ENCODE assay signal across 21 cellular contexts in genomic region chr6:151835396-151835795, GRCh38. TPM values are rescaled to one million over a fixed set of nuclear protein-coding genes. Genes with fewer than 3 reads are reported as not detected.
DNase-seq lines count a peak whose midpoint lies in the region; ATAC-seq and TF ChIP-seq lines count a peak whose summit lies in the region.
"Had no signal": no experiment of that assay in that cellular context is flagged by ENCODE, and none has a peak within 500 bp of the region (broad histone marks: within the 10 kb centered on the region; RNA-seq: fewer than 3 reads in every experiment).

No MANE protein-coding gene starts in this region.

- H3K4me1 Mint-ChIP-seq in activated CD4-positive, alpha-beta T cell treated with anti-CD3 and anti-CD28 coated beads for 36 hours = peaks cover 8% of the 10 kb centered on the region
- H3K4me1 Mint-ChIP-seq in WTC11 = peaks cover 7% of the 10 kb centered on the region
- no peaks in the 10 kb centered on the region for H3K4me1 Mint-ChIP-seq in effector memory CD8-positive, alpha-beta T cell (ENCODE audit: low read depth in 2 of 2)
- H3K4me1 Mint-ChIP-seq: B cell had no signal

- ATAC-seq in activated CD4-positive, alpha-beta T cell treated with anti-CD3 and anti-CD28 coated beads for 36 hours = peak; percentile 26
- peak; percentile 46 for ATAC-seq in WTC11
- no peak for ATAC-seq in effector memory CD8-positive, alpha-beta T cell (replicated peaks)
- ATAC-seq: A549; CD8-positive, alpha-beta T cell had no signal

- CTCF ChIA-PET in activated CD4-positive, alpha-beta T cell treated with anti-CD3 and anti-CD28 coated beads for 36 hours (lab: Charles Lee) = interaction anchor here (1.1 kb wide), 1 partner anchor 22 kb away, joined by 3 read pairs; no protein-coding TSS in a partner anchor
- CTCF ChIA-PET in HEK293T (lab: Yijun Ruan, JAX) (no interaction called here), WTC11 (lab: Charles Lee) (interaction anchor here (1.2 kb wide), 1 partner anchor 289 kb away, joined by 3 read pairs; no protein-coding TSS in a partner anchor)

- no peak for TF ChIP-seq CTCF in WTC11 (IDR thresholded peaks at IDR 0.05)

- H3K36me3 Mint-ChIP-seq in activated CD4-positive, alpha-beta T cell treated with anti-CD3 and anti-CD28 coated beads for 36 hours (ENCODE audit: low read depth) = no peaks in the 10 kb centered on the region
- no peaks in the 10 kb centered on the region for H3K36me3 Mint-ChIP-seq in WTC11
- no peaks in the 10 kb centered on the region for H3K36me3 Mint-ChIP-seq in effector memory CD8-positive, alpha-beta T cell (ENCODE audit: insufficient read depth)
- H3K36me3 Mint-ChIP-seq: CD8-positive, alpha-beta T cell had no signal

- H3K27me3 Mint-ChIP-seq in activated CD4-positive, alpha-beta T cell treated with anti-CD3 and anti-CD28 coated beads for 36 hours = peaks cover 4% of the 10 kb centered on the region
- H3K27me3 Mint-ChIP-seq in WTC11 (ENCODE audit: low read depth) = no peaks in the 10 kb centered on the region
- H3K27me3 Mint-ChIP-seq in effector memory CD8-positive, alpha-beta T cell = peaks cover 27 to 37% of the 10 kb centered on the region in 2 donors
- H3K27me3 Mint-ChIP-seq: B cell; CD4-positive, alpha-beta T cell had no signal

- intact Hi-C loops in activated CD4-positive, alpha-beta T cell treated with anti-CD3 and anti-CD28 coated beads for 36 hours (cut with DNase I, micrococcal nuclease) = no loop called here

- H3K4me3 Mint-ChIP-seq in activated CD4-positive, alpha-beta T cell treated with anti-CD3 and anti-CD28 coated beads for 36 hours = no peak overlapping the region
- H3K4me3 Mint-ChIP-seq in WTC11 = no peak overlapping the region
- H3K4me3 Mint-ChIP-seq in effector memory CD8-positive, alpha-beta T cell = no peak overlapping the region
- H3K4me3 Mint-ChIP-seq: B cell; CD4-positive, alpha-beta T cell; CD8-positive, alpha-beta T cell had no signal

- no peak for DNase-seq in activated CD4-positive, alpha-beta T cell treated with anti-CD3 and anti-CD28 coated beads for 36 hours
- DNase-seq in activated CD4-positive, alpha-beta T cell treated with anti-CD3 and anti-CD28 coated beads, Interleukin-2, amount 50 U/mL, for 48 hours = no peak
- DNase-seq in HEK293T (ENCODE audit: extremely low spot score) (peak; percentile 17), WTC11 (ENCODE audit: low spot score) (no peak), putamen (ENCODE audit: low spot score) (peak; percentile 70), D341Med (ENCODE audit: low spot score) (no peak)
- DNase-seq in stimulated activated CD4-positive, alpha-beta T cell treated with anti-CD3 and anti-CD28 coated beads, Interleukin-12 subunit alpha, Interleukin-12 subunit beta, amount 100 ng/mL, for 4 hours = no peak
- no peak for DNase-seq in effector memory CD8-positive, alpha-beta T cell
- DNase-seq: AML-193; Caco-2; Calu3; CD4-positive, alpha-beta T cell; CD8-positive, alpha-beta T cell; DMS 273 treated with DMSO at 0.1 percent for 48 hours; DMS153; DMS53; DMS79 treated with DMSO at 0.1 percent for 48 hours; GF-D8 had no signal

- H3K9me3 Mint-ChIP-seq in activated CD4-positive, alpha-beta T cell treated with anti-CD3 and anti-CD28 coated beads for 36 hours (ENCODE audit: low read depth) = no peaks in the 10 kb centered on the region
- no peaks in the 10 kb centered on the region for H3K9me3 Mint-ChIP-seq in WTC11
- no peaks in the 10 kb centered on the region for H3K9me3 Mint-ChIP-seq in effector memory CD8-positive, alpha-beta T cell
- H3K9me3 Mint-ChIP-seq: CD4-positive, alpha-beta T cell; CD8-positive, alpha-beta T cell had no signal

- POLR2A ChIA-PET in activated CD4-positive, alpha-beta T cell treated with anti-CD3 and anti-CD28 coated beads for 36 hours (lab: Charles Lee) = no interaction called here
- POLR2A ChIA-PET in HEK293T (lab: Yijun Ruan, JAX) (no interaction called here), WTC11 (lab: Charles Lee) (interaction anchor here (0.6 kb wide), 1 partner anchor 520 kb away, joined by 3 read pairs; no protein-coding TSS in a partner anchor)

- H3K27ac Mint-ChIP-seq in activated CD4-positive, alpha-beta T cell treated with anti-CD3 and anti-CD28 coated beads for 36 hours = no peak overlapping the region
- no peak overlapping the region for H3K27ac Mint-ChIP-seq in WTC11
- H3K27ac Mint-ChIP-seq in effector memory CD8-positive, alpha-beta T cell = no peak overlapping the region
- H3K27ac Mint-ChIP-seq: B cell; CD4-positive, alpha-beta T cell; CD8-positive, alpha-beta T cell had no signal

TF ChIP-seq in HEK293T, 16 proteins besides CTCF, POLR2A, EP300 and RAD21:
- no peak for TF ChIP-seq CTBP1 (IDR thresholded peaks at IDR 0.05; ENCODE audit: borderline replicate concordance)
- no peak for TF ChIP-seq FOXA1 (IDR thresholded peaks at IDR 0.05)
- TF ChIP-seq SP1 (IDR thresholded peaks at IDR 0.05) = no peak
- TF ChIP-seq L3MBTL2 (conservative IDR thresholded peaks at IDR 0.05) = no peak
- no peak for TF ChIP-seq ARNT (IDR thresholded peaks at IDR 0.05)
- TF ChIP-seq TARDBP (IDR thresholded peaks at IDR 0.05) = no peak

TF ChIP-seq in WTC11, 78 proteins besides CTCF, POLR2A, EP300 and RAD21:
- TF ChIP-seq E2F5 (CRISPR knock-in tag; IDR thresholded peaks at IDR 0.05) = no peak
- TF ChIP-seq IRF1 (CRISPR knock-in tag; IDR thresholded peaks at IDR 0.05) = no peak
- TF ChIP-seq GRHL2 (CRISPR knock-in tag; IDR thresholded peaks at IDR 0.05; ENCODE audit: insufficient replicate concordance, severe bottlenecking) = no peak
- no peak for TF ChIP-seq FOXJ3 (CRISPR knock-in tag; IDR thresholded peaks at IDR 0.05; ENCODE audit: borderline replicate concordance)
- no peak for TF ChIP-seq SP1 (CRISPR knock-in tag; conservative IDR thresholded peaks at IDR 0.05)
- no peak for TF ChIP-seq STAT6 (CRISPR knock-in tag; conservative IDR thresholded peaks at IDR 0.05; ENCODE audit: low read depth)
- TF ChIP-seq EMX1 (CRISPR knock-in tag; IDR thresholded peaks at IDR 0.05) = no peak
- no peak for TF ChIP-seq SMAD4 (CRISPR knock-in tag; IDR thresholded peaks at IDR 0.05)
- no peak for TF ChIP-seq TEAD4 (CRISPR knock-in tag; IDR thresholded peaks at IDR 0.05)
- TF ChIP-seq E2F1 (CRISPR knock-in tag; IDR thresholded peaks at IDR 0.05) = no peak
TF ChIP-seq in WTC11: peak in this region for 0.

RNA-seq across cellular contexts. Expression of gene ESR1, which starts 27.9 kb away (rescaled TPM):
- under 1 TPM; 0.04 to 0.48 TPM for total RNA-seq in activated CD4-positive, alpha-beta T cell treated with anti-CD3 and anti-CD28 coated beads for 36 hours
- 0.32 to 1.3 TPM (median 0.98 TPM) in 3 replicates for total RNA-seq in WTC11 (2021)
- total RNA-seq: A172, Caco-2 had no signal

Comparison
In these comparisons a context has a peak if more than half of its experiments do, and no peak if none do; other contexts are left out.
1. DNase-seq: peak in HEK293T (single experiment) and putamen (single experiment); none in activated CD4-positive, alpha-beta T cell treated with anti-CD3 and anti-CD28 coated beads for 36 hours (single experiment), activated CD4-positive, alpha-beta T cell treated with anti-CD3 and anti-CD28 coated beads, Interleukin-2, amount 50 U/mL, for 48 hours (0 of 2), WTC11 (single experiment), stimulated activated CD4-positive, alpha-beta T cell treated with anti-CD3 and anti-CD28 coated beads, Interleukin-12 subunit alpha, Interleukin-12 subunit beta, amount 100 ng/mL, for 4 hours (single experiment), effector memory CD8-positive, alpha-beta T cell (0 of 3) and D341Med (single experiment).